ENCODE assay signal across 1 cellular context in the genomic region with DNA sequence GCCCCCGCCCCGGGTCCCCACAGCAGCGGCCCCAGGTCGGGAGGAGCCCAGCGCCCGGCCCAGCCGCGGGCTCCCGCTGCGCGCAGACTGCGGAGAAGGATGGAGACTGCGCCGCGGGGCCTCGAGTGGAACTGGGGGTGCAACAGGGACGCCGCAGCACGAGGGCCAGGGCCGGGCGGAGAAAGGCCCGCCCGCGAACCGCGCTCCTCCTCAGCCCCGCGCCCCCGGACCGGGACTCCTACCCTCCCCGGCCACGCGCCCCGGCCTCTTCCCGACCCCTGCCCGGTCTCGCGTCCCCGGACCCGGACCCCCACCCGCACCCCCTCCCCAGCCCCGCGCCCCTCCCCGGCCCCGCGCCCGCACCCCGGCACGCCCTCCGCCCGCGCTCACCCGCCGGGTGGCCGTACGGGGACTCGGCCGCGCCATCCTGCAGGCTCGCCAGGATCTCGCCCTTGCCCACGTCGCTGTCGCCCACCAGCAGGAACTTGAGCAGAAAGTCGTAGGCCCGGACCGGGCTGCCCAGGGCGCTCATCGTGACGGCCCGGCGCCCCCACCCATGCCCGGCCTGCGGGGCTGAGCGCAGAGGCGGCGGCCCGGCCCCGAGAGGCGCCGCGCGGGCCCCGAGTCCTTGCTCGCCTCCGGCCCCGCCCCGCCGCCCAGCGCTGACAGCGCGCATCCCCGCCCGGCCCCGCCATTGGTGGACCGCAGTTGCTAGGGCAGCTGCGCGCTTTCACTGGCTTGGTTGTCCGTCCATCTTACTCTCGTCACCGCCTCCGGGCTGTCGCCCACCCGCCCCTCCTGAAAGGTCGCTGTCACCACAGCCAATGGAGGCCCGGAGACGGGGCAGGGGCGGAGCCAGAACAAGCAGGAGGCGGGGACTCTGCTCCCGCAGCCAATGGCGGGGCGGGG.
TF ChIP-seq lines count a peak whose summit lies in the region.

A gene with protein sequence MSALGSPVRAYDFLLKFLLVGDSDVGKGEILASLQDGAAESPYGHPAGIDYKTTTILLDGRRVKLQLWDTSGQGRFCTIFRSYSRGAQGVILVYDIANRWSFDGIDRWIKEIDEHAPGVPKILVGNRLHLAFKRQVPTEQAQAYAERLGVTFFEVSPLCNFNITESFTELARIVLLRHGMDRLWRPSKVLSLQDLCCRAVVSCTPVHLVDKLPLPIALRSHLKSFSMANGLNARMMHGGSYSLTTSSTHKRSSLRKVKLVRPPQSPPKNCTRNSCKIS (minus strand): TSS at position 634 of the 909 bp plus-strand sequence. CDS start 102 bp downstream, at position 532.

TF ChIP-seq in HepG2, 621 proteins besides CTCF, POLR2A, EP300 and RAD21 (continued from another document and continues in another):
- TF ChIP-seq CBX5 (CRISPR knock-in tag; IDR thresholded peaks at IDR 0.05; ENCODE audit: borderline replicate concordance) = no peak
- 0 out of 2 replicates have a peak, but pooled peaks have one; percentile 12 for TF ChIP-seq ZNF160 (CRISPR knock-in tag; IDR thresholded peaks at IDR 0.05)
- TF ChIP-seq, protein P1, sequence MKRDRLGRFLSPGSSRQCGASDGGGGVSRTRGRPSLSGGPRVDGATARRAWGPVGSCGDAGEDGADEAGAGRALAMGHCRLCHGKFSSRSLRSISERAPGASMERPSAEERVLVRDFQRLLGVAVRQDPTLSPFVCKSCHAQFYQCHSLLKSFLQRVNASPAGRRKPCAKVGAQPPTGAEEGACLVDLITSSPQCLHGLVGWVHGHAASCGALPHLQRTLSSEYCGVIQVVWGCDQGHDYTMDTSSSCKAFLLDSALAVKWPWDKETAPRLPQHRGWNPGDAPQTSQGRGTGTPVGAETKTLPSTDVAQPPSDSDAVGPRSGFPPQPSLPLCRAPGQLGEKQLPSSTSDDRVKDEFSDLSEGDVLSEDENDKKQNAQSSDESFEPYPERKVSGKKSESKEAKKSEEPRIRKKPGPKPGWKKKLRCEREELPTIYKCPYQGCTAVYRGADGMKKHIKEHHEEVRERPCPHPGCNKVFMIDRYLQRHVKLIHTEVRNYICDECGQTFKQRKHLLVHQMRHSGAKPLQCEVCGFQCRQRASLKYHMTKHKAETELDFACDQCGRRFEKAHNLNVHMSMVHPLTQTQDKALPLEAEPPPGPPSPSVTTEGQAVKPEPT (CRISPR knock-in tag; IDR thresholded peaks at IDR 0.05; ENCODE audit: low read depth) = no peak
- no peak for TF ChIP-seq ZNF790 (CRISPR knock-in tag; IDR thresholded peaks at IDR 0.05; ENCODE audit: borderline replicate concordance)
- TF ChIP-seq, protein P2, sequence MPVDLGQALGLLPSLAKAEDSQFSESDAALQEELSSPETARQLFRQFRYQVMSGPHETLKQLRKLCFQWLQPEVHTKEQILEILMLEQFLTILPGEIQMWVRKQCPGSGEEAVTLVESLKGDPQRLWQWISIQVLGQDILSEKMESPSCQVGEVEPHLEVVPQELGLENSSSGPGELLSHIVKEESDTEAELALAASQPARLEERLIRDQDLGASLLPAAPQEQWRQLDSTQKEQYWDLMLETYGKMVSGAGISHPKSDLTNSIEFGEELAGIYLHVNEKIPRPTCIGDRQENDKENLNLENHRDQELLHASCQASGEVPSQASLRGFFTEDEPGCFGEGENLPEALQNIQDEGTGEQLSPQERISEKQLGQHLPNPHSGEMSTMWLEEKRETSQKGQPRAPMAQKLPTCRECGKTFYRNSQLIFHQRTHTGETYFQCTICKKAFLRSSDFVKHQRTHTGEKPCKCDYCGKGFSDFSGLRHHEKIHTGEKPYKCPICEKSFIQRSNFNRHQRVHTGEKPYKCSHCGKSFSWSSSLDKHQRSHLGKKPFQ (CRISPR knock-in tag; IDR thresholded peaks at IDR 0.05; ENCODE audit: insufficient replicate concordance) = no peak
- no peak for TF ChIP-seq LBX2 (CRISPR knock-in tag; IDR thresholded peaks at IDR 0.05; ENCODE audit: borderline replicate concordance)
- no peak for TF ChIP-seq ELF4 (CRISPR knock-in tag; IDR thresholded peaks at IDR 0.05; ENCODE audit: borderline replicate concordance)
- no peak for TF ChIP-seq ZNF24 (IDR thresholded peaks at IDR 0.05)
- TF ChIP-seq ZNF747 (CRISPR knock-in tag; IDR thresholded peaks at IDR 0.05; ENCODE audit: borderline replicate concordance) = no peak
- TF ChIP-seq SALL1 (CRISPR knock-in tag; IDR thresholded peaks at IDR 0.05) = no peak; the same call in 1 of the 2 replicates
- TF ChIP-seq ZNF552 (CRISPR knock-in tag; IDR thresholded peaks at IDR 0.05; ENCODE audit: borderline replicate concordance) = no peak
- TF ChIP-seq EED (CRISPR knock-in tag; IDR thresholded peaks at IDR 0.05) = no peak
- no peak for TF ChIP-seq TEF (CRISPR knock-in tag; IDR thresholded peaks at IDR 0.05)
- TF ChIP-seq, protein P3, sequence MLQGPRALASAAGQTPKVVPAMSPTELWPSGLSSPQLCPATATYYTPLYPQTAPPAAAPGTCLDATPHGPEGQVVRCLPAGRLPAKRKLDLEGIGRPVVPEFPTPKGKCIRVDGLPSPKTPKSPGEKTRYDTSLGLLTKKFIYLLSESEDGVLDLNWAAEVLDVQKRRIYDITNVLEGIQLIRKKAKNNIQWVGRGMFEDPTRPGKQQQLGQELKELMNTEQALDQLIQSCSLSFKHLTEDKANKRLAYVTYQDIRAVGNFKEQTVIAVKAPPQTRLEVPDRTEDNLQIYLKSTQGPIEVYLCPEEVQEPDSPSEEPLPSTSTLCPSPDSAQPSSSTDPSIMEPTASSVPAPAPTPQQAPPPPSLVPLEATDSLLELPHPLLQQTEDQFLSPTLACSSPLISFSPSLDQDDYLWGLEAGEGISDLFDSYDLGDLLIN (CRISPR knock-in tag; IDR thresholded peaks at IDR 0.05; ENCODE audit: borderline replicate concordance) = no peak
- TF ChIP-seq ZNF446 (CRISPR knock-in tag; IDR thresholded peaks at IDR 0.05) = 0 out of 2 replicates have a peak, but pooled peaks have one; percentile 31
- no peak for TF ChIP-seq SMARCC2 (IDR thresholded peaks at IDR 0.05)
- TF ChIP-seq ARHGAP35 (CRISPR knock-in tag; IDR thresholded peaks at IDR 0.05; ENCODE audit: borderline replicate concordance) = no peak
- no peak for TF ChIP-seq DPF2 (CRISPR knock-in tag; IDR thresholded peaks at IDR 0.05; ENCODE audit: borderline replicate concordance, low read depth)
- no peak for TF ChIP-seq USF2 (IDR thresholded peaks at IDR 0.05; ENCODE audit: low read depth, low read length)
- TF ChIP-seq USF2 (CRISPR knock-in tag; IDR thresholded peaks at IDR 0.05; ENCODE audit: borderline replicate concordance) = no peak
- TF ChIP-seq, protein P4, sequence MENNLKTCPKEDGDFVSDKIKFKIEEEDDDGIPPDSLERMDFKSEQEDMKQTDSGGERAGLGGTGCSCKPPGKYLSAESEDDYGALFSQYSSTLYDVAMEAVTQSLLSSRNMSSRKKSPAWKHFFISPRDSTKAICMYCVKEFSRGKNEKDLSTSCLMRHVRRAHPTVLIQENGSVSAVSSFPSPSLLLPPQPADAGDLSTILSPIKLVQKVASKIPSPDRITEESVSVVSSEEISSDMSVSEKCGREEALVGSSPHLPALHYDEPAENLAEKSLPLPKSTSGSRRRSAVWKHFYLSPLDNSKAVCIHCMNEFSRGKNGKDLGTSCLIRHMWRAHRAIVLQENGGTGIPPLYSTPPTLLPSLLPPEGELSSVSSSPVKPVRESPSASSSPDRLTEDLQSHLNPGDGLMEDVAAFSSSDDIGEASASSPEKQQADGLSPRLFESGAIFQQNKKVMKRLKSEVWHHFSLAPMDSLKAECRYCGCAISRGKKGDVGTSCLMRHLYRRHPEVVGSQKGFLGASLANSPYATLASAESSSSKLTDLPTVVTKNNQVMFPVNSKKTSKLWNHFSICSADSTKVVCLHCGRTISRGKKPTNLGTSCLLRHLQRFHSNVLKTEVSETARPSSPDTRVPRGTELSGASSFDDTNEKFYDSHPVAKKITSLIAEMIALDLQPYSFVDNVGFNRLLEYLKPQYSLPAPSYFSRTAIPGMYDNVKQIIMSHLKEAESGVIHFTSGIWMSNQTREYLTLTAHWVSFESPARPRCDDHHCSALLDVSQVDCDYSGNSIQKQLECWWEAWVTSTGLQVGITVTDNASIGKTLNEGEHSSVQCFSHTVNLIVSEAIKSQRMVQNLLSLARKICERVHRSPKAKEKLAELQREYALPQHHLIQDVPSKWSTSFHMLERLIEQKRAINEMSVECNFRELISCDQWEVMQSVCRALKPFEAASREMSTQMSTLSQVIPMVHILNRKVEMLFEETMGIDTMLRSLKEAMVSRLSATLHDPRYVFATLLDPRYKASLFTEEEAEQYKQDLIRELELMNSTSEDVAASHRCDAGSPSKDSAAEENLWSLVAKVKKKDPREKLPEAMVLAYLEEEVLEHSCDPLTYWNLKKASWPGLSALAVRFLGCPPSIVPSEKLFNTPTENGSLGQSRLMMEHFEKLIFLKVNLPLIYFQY (CRISPR knock-in tag; IDR thresholded peaks at IDR 0.05; ENCODE audit: borderline replicate concordance) = no peak
- no peak for TF ChIP-seq SAFB2 (CRISPR knock-in tag; IDR thresholded peaks at IDR 0.05; ENCODE audit: borderline replicate concordance, low read depth)
- TF ChIP-seq ZNF562 (CRISPR knock-in tag; IDR thresholded peaks at IDR 0.05; ENCODE audit: borderline replicate concordance) = no peak
- no peak for TF ChIP-seq ZNF382 (CRISPR knock-in tag; IDR thresholded peaks at IDR 0.05; ENCODE audit: borderline replicate concordance)
- no peak for TF ChIP-seq ZNF30 (CRISPR knock-in tag; IDR thresholded peaks at IDR 0.05)
- no peak for TF ChIP-seq ZNF776 (CRISPR knock-in tag; IDR thresholded peaks at IDR 0.05)
- TF ChIP-seq SP5 (CRISPR knock-in tag; IDR thresholded peaks at IDR 0.05; ENCODE audit: borderline replicate concordance, low read depth) = peak; percentile 39; the same call in 1 of the 2 replicates
- TF ChIP-seq POGK (CRISPR knock-in tag; conservative IDR thresholded peaks at IDR 0.05) = 0 out of 2 replicates have a peak, but pooled peaks have one; percentile 6
- no peak for TF ChIP-seq DNMT3B (CRISPR knock-in tag; conservative IDR thresholded peaks at IDR 0.05)
- TF ChIP-seq STAT5B (CRISPR knock-in tag; IDR thresholded peaks at IDR 0.05) = no peak
- peak; percentile 68 for TF ChIP-seq RFX1 (IDR thresholded peaks at IDR 0.05)
- TF ChIP-seq, protein P5, sequence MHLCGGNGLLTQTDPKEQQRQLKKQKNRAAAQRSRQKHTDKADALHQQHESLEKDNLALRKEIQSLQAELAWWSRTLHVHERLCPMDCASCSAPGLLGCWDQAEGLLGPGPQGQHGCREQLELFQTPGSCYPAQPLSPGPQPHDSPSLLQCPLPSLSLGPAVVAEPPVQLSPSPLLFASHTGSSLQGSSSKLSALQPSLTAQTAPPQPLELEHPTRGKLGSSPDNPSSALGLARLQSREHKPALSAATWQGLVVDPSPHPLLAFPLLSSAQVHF (CRISPR knock-in tag; IDR thresholded peaks at IDR 0.05) = no peak
- no peak for TF ChIP-seq HNF4G (IDR thresholded peaks at IDR 0.05; ENCODE audit: borderline replicate concordance, low read depth, low read length)
- no peak for TF ChIP-seq HNF4G (CRISPR knock-in tag; IDR thresholded peaks at IDR 0.05; ENCODE audit: borderline replicate concordance, low read depth)
- no peak for TF ChIP-seq REPIN1 (CRISPR knock-in tag; IDR thresholded peaks at IDR 0.05; ENCODE audit: borderline replicate concordance, low read depth)
